Comparison of ENCODE assay signal across 10 cellular contexts in the genomic region with DNA sequence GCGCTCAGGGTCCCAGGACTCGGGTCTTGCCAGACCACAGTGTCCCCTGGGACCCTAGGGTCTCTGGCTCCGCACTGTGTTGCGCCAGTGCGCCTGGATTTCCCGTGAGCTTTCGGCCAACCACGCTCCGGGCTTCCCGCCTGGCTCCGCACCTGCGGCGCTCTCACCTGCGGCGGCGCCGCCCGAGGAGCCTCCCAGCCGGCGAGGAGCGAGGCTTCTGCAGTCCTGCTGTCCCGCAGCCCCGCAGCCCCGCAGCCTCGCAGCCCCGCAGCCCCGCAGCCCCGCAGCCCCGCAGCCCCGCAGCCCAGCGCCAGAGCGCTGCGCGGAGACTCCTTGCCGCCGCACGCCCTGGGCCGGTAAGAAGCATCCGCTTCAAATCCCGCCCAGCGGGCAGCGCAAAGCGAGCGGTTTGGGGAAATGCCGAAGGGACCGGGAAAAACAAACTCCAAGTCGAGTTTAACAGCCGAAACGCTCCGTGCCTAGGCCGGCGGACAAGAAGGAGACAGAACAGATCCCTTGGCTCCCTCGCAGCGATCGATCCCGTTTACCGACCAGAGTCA. TPM values are rescaled to one million over a fixed set of nuclear protein-coding genes. Genes with fewer than 3 reads are reported as not detected.
DNase-seq lines count a peak whose midpoint lies in the region; ATAC-seq, FAIRE-seq and TF ChIP-seq lines count a peak whose summit lies in the region.
"Had no signal": no experiment of that assay in that cellular context is flagged by ENCODE, and none has a peak within 500 bp of the region (broad histone marks: within the 10 kb centered on the region; RNA-seq: fewer than 3 reads in every experiment).

No MANE protein-coding gene starts in this region.

- H3K9ac ChIP-seq in HUES64 (ENCODE audit: low read depth, low read length): no peak overlapping the region

- H3K27ac Mint-ChIP-seq in glutamatergic neuron (ENCODE audit: unreplicated experiment): no peak overlapping the region

- H3K36me3 Mint-ChIP-seq in glutamatergic neuron (ENCODE audit: unreplicated experiment): peaks cover 4% of the 10 kb centered on the region

- peak overlapping the region; percentile 55 for H3K4me3 Mint-ChIP-seq in glutamatergic neuron (ENCODE audit: unreplicated experiment)

- FAIRE-seq in GM19239 (lab: Jason Lieb, UNC): no peak
- FAIRE-seq: H54 had no signal

- 1% methylated on average over 57 of the region's 57 CpGs for WGBS in HUES64

- ATAC-seq in HG03196 (IDR thresholded peaks at IDR 0.05; ENCODE audit: unreplicated experiment): no peak
- no peak for ATAC-seq in GM18511 (IDR thresholded peaks at IDR 0.05; ENCODE audit: unreplicated experiment)

- H3K9me3 Mint-ChIP-seq in glutamatergic neuron (ENCODE audit: unreplicated experiment): peaks cover 12% of the 10 kb centered on the region

- H3K4me3 ChIP-seq in HUES64 (ENCODE audit: low read length): peak overlapping the region; percentile 50
- peak overlapping the region; percentile 10 to 33 (median 18) for H3K4me3 ChIP-seq in skin epidermis

- peaks cover 6% of the 10 kb centered on the region for H3K4me1 Mint-ChIP-seq in glutamatergic neuron (ENCODE audit: low read depth, unreplicated experiment)

- peaks cover 27% of the 10 kb centered on the region for H3K4me1 ChIP-seq in HUES64 (ENCODE audit: insufficient read depth, low read length)

- no peak for TF ChIP-seq CTCF in glutamatergic neuron (IDR thresholded peaks at IDR 0.05; ENCODE audit: partially characterized antibody, unreplicated experiment)

- no peaks in the 10 kb centered on the region; the same call in 1 of the 2 replicates for H3K9me3 ChIP-seq in HUES64 (ENCODE audit: insufficient read depth, low read depth, low read length)

- no peaks in the 10 kb centered on the region for H3K36me3 ChIP-seq in HUES64 (ENCODE audit: insufficient read depth, low read length)

- H3K27me3 Mint-ChIP-seq in glutamatergic neuron (ENCODE audit: unreplicated experiment): peaks cover 46% of the 10 kb centered on the region

- H3K27ac ChIP-seq in HUES64 (ENCODE audit: low read depth, low read length) (no peak overlapping the region), skin epidermis (peak overlapping the region in 3 of 21 experiments; percentile 16 to 46 (median 36))

- DNase-seq in DMS53 (lab: John Stamatoyannopoulos, UW): peak; percentile 57
- DNase-seq in DMS53 treated with DMSO at 0.1 percent for 48 hours (lab: John Stamatoyannopoulos, UW; ENCODE audit: unreplicated experiment): no peak
- peak; percentile 59 for DNase-seq in glutamatergic neuron
- no peak for DNase-seq in GM19239 (ENCODE audit: insufficient read length, low spot score)
- DNase-seq: occipital lobe had no signal

- peaks cover 100% of the 10 kb centered on the region for H3K27me3 ChIP-seq in HUES64 (ENCODE audit: insufficient read depth, low read length)

RNA-seq across cellular contexts. Expression of a gene that starts 0.9 kb away (rescaled TPM):
- polyA plus RNA-seq in HUES64 (2013, experiment 1 of 2): 0.10 TPM
- polyA plus RNA-seq in HUES64 (2013, experiment 2 of 2): 0.06 TPM
- total RNA-seq in glutamatergic neuron (ENCODE audit: unreplicated experiment): not detected

Comparison
In these comparisons a context has a peak if more than half of its experiments do, and no peak if none do; other contexts are left out.
1. DNase-seq: peak in DMS53 (single experiment) and glutamatergic neuron (single experiment); none in DMS53 treated with DMSO at 0.1 percent for 48 hours (single experiment) and GM19239 (single experiment).